In genomic region chr9:107020040-107020530, GRCh38 we compare ENCODE assay signal across 10 cellular contexts.
DNase-seq lines count a peak whose midpoint lies in the region; ATAC-seq and TF ChIP-seq lines count a peak whose summit lies in the region.
"Had no signal": no experiment of that assay in that cellular context is flagged by ENCODE, and none has a peak within 500 bp of the region (broad histone marks: within the 10 kb centered on the region; RNA-seq: fewer than 3 reads in every experiment).

No MANE protein-coding gene starts in this region.

- H3K4me1 ChIP-seq in gastrocnemius medialis = no peaks in the 10 kb centered on the region

- intact Hi-C loops in gastrocnemius medialis (cut with DNase I; ENCODE audit: low total_unique reads) = no loop called here

- in situ Hi-C loops in gastrocnemius medialis (cut with MboI; ENCODE audit: low sequenced_read_pairs in 4 of 4) = no loop called here

- peaks cover 0 to 7% (median 0%) of the 10 kb centered on the region in 3 donors for H3K9me3 ChIP-seq in gastrocnemius medialis

- H3K27me3 Mint-ChIP-seq in stimulated activated memory B cell treated with anti-CD40 and anti-IgM and Interleukin-4, amounts not matched to agents 10 μg/mL and 1 μg/mL and 100 μg/mL, for 72 hours = peaks cover 9% of the 10 kb centered on the region

- H3K27ac Mint-ChIP-seq in stimulated activated memory B cell treated with anti-CD40 and anti-IgM and Interleukin-4, amounts not matched to agents 10 μg/mL and 1 μg/mL and 100 μg/mL, for 72 hours = no peak overlapping the region

- no peaks in the 10 kb centered on the region for H3K36me3 Mint-ChIP-seq in stimulated activated memory B cell treated with anti-CD40 and anti-IgM and Interleukin-4, amounts not matched to agents 10 μg/mL and 1 μg/mL and 100 μg/mL, for 72 hours

- H3K4me1 Mint-ChIP-seq in stimulated activated memory B cell treated with anti-CD40 and anti-IgM and Interleukin-4, amounts not matched to agents 10 μg/mL and 1 μg/mL and 100 μg/mL, for 72 hours = peaks cover 8% of the 10 kb centered on the region

- DNase-seq in DMS153 (lab: John Stamatoyannopoulos, UW) = peak; percentile 20
- no peak for DNase-seq in DMS153 treated with DMSO at 0.1 percent for 48 hours (lab: John Stamatoyannopoulos, UW; ENCODE audit: unreplicated experiment)
- DNase-seq in NCI-H2107 treated with DMSO at 0.1 percent for 48 hours (lab: John Stamatoyannopoulos, UW; ENCODE audit: unreplicated experiment) = peak; percentile 85
- peak; percentile 98 for DNase-seq in fibroblast of peridontal ligament (ENCODE audit: extremely low read depth)
- DNase-seq in caudate nucleus (lab: John Stamatoyannopoulos, UW) = no peak
- no peak for DNase-seq in gastrocnemius medialis
- DNase-seq: NCI-H1930 had no signal

- H3K27ac ChIP-seq in caudate nucleus (ENCODE audit: low read depth, low read length) = no peak overlapping the region
- H3K27ac ChIP-seq in gastrocnemius medialis = no peak overlapping the region
- H3K27ac ChIP-seq: 22Rv1 had no signal

- TF ChIP-seq CTCF in gastrocnemius medialis (IDR thresholded peaks at IDR 0.05 in 4 of 5, conservative IDR thresholded peaks at IDR 0.05 in 1 of 5) = no peak

- H3K36me3 ChIP-seq in gastrocnemius medialis = no peaks in the 10 kb centered on the region

- H3K9me3 Mint-ChIP-seq in stimulated activated memory B cell treated with anti-CD40 and anti-IgM and Interleukin-4, amounts not matched to agents 10 μg/mL and 1 μg/mL and 100 μg/mL, for 72 hours = peaks cover 5% of the 10 kb centered on the region

- TF ChIP-seq POLR2A in gastrocnemius medialis (IDR thresholded peaks at IDR 0.05) = no peak

- H3K27me3 ChIP-seq in gastrocnemius medialis = no peaks in the 10 kb centered on the region

- peak; percentile 47 for ATAC-seq in stimulated activated memory B cell treated with anti-CD40 and anti-IgM and Interleukin-4, amounts not matched to agents 10 μg/mL and 1 μg/mL and 100 μg/mL, for 72 hours
- ATAC-seq in GM21447 (IDR thresholded peaks at IDR 0.05; ENCODE audit: unreplicated experiment) (no peak), gastrocnemius medialis (no peak)

- no peak overlapping the region for H3K4me3 Mint-ChIP-seq in stimulated activated memory B cell treated with anti-CD40 and anti-IgM and Interleukin-4, amounts not matched to agents 10 μg/mL and 1 μg/mL and 100 μg/mL, for 72 hours

- no peak overlapping the region for H3K4me3 ChIP-seq in gastrocnemius medialis

Comparison
In these comparisons a context has a peak if more than half of its experiments do, and no peak if none do; other contexts are left out.
1. DNase-seq: peak in DMS153 (single experiment), NCI-H2107 treated with DMSO at 0.1 percent for 48 hours (single experiment) and fibroblast of peridontal ligament (single experiment); none in DMS153 treated with DMSO at 0.1 percent for 48 hours (single experiment), caudate nucleus (0 of 61) and gastrocnemius medialis (0 of 2).